In the genomic region with DNA sequence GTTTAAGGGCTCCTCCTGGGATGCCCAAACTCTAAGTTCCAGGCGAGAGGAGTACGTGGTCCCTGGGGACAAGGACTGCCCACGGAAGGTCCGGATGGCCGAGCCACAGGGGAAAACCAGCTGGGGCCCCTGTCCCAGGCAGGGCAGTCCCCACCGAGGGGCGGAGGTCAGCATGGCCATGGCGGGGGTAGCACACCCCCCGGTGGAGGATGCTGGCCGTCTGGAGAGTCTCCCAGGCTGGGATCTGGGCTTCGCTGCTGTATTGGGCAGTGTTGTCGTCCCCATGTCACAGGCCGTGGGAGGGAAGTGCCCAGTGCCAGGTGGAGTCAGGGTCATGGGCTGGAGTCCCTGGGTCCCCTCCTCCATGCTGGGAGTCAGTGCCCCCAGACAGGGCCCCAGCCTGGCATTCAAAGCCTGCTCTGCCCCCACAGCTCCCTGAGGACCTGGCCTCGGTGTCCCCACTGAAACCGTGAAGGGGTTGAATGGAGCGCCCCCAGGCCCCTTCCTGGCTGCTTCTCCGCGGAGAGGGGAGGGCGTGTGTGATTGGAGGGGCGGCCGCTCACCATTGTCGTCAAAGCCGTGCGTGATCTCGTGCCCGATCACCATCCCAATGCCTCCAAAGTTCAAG, we compare ENCODE assay signal across 21 cellular contexts. TPM values are rescaled to one million over a fixed set of nuclear protein-coding genes. Genes with fewer than 3 reads are reported as not detected.
DNase-seq lines count a peak whose midpoint lies in the region; ATAC-seq and TF ChIP-seq lines count a peak whose summit lies in the region.
"Had no signal": no experiment of that assay in that cellular context is flagged by ENCODE, and none has a peak within 500 bp of the region (broad histone marks: within the 10 kb centered on the region; RNA-seq: fewer than 3 reads in every experiment).

No MANE protein-coding gene starts in this region.

- H3K56ac ChIP-seq in IMR-90 (ENCODE audit: extremely low read depth, insufficient read depth, low read length), result no peak overlapping the region

- no peaks in the 10 kb centered on the region; the same call in 1 of the 2 replicates for H3K27me3 ChIP-seq in IMR-90 (ENCODE audit: control insufficient read depth, insufficient read depth, low read length)

- dilution Hi-C loops in IMR-90 (cut with HindIII; ENCODE audit: low sequenced_read_pairs, unreplicated experiment), result no loop called here

- no TSS peak for BruUV-seq in IMR-90 (replicated peaks; lab: Mats Ljungman, UMichigan)

- no peak overlapping the region for H2BK120ac ChIP-seq in IMR-90 (ENCODE audit: low read depth, low read length)

- H3K4me1 Mint-ChIP-seq in activated naive CD4-positive, alpha-beta T cell treated with anti-CD3 and anti-CD28 coated beads, Interleukin-2, amount 10 ng/mL, durations not matched to agents 7 days and 5 days, result peaks cover 10% of the 10 kb centered on the region
- H3K4me1 Mint-ChIP-seq in activated naive CD4-positive, alpha-beta T cell treated with anti-CD3 and anti-CD28 coated beads for 36 hours (ENCODE audit: low read depth), result peaks cover 12% of the 10 kb centered on the region
- peaks cover 7% of the 10 kb centered on the region for H3K4me1 Mint-ChIP-seq in stimulated activated effector memory CD8-positive, alpha-beta T cell treated with anti-CD3 and anti-CD28 coated beads, Interleukin-12 subunit alpha, Interleukin-12 subunit beta, amount 100 ng/mL, for 72 hours
- H3K4me1 Mint-ChIP-seq: WTC11 had no signal

- no peaks in the 10 kb centered on the region for H3K9me1 ChIP-seq in IMR-90 (ENCODE audit: insufficient read depth, low read length)

- no peaks in the 10 kb centered on the region for H3K9me3 ChIP-seq in IMR-90 (ENCODE audit: control insufficient read depth, insufficient read depth, low read length)
- H3K9me3 ChIP-seq: A549, HAP-1, SJCRH30 had no signal

- no peak overlapping the region for H2BK20ac ChIP-seq in IMR-90 (ENCODE audit: low read depth, low read length)

- no peaks in the 10 kb centered on the region for H3K79me1 ChIP-seq in IMR-90 (ENCODE audit: low read depth in 1 of 2, low read length in 2 of 2)

- H3K27me3 Mint-ChIP-seq in activated naive CD4-positive, alpha-beta T cell treated with anti-CD3 and anti-CD28 coated beads, Interleukin-2, amount 10 ng/mL, durations not matched to agents 7 days and 5 days, result peaks cover 15% of the 10 kb centered on the region
- no peaks in the 10 kb centered on the region for H3K27me3 Mint-ChIP-seq in activated naive CD4-positive, alpha-beta T cell treated with anti-CD3 and anti-CD28 coated beads for 36 hours (ENCODE audit: low read depth)

- no peak overlapping the region for H3K27ac ChIP-seq in IMR-90 (ENCODE audit: insufficient read depth, low read length)
- H3K27ac ChIP-seq: A549, esophagus muscularis mucosa, gastroesophageal sphincter, SJCRH30 had no signal

- H2BK15ac ChIP-seq in IMR-90 (ENCODE audit: low read depth, low read length), result no peak overlapping the region

- peaks cover 4% of the 10 kb centered on the region for H3K36me3 Mint-ChIP-seq in activated naive CD4-positive, alpha-beta T cell treated with anti-CD3 and anti-CD28 coated beads, Interleukin-2, amount 10 ng/mL, durations not matched to agents 7 days and 5 days
- peaks cover 1% of the 10 kb centered on the region for H3K36me3 Mint-ChIP-seq in activated naive CD4-positive, alpha-beta T cell treated with anti-CD3 and anti-CD28 coated beads for 36 hours (ENCODE audit: low read depth)
- no peaks in the 10 kb centered on the region for H3K36me3 Mint-ChIP-seq in stimulated activated effector memory CD8-positive, alpha-beta T cell treated with anti-CD3 and anti-CD28 coated beads, Interleukin-12 subunit alpha, Interleukin-12 subunit beta, amount 100 ng/mL, for 72 hours
- H3K36me3 Mint-ChIP-seq: CD4-positive, CD25-positive, alpha-beta regulatory T cell had no signal

- no peak overlapping the region for H3K18ac ChIP-seq in IMR-90 (ENCODE audit: low read depth, low read length)

- intact Hi-C loops in activated naive CD4-positive, alpha-beta T cell treated with anti-CD3 and anti-CD28 coated beads for 36 hours (cut with micrococcal nuclease), result no loop called here
- intact Hi-C loops in IMR-90 (cut with micrococcal nuclease) (no loop called here), left colon (cut with DNase I, micrococcal nuclease) (no loop called here)

- H2AK9ac ChIP-seq in IMR-90 (replicated peaks; ENCODE audit: low read depth, low read length, poor library complexity), result no peak overlapping the region

- peak; percentile 17 for DNase-seq in activated naive CD4-positive, alpha-beta T cell treated with anti-CD3 and anti-CD28 coated beads, Interleukin-2, amount 10 ng/mL, durations not matched to agents 7 days and 5 days
- no peak for DNase-seq in activated naive CD4-positive, alpha-beta T cell treated with anti-CD3 and anti-CD28 coated beads for 36 hours
- DNase-seq in IMR-90 (no peak), left colon (peak; percentile 12 to 29), NCI-H1694 treated with DMSO at 0.1 percent for 48 hours (lab: John Stamatoyannopoulos, UW) (no peak)
- no peak for DNase-seq in stimulated activated effector memory CD8-positive, alpha-beta T cell treated with anti-CD3 and anti-CD28 coated beads, Interleukin-12 subunit alpha, Interleukin-12 subunit beta, amount 100 ng/mL, for 72 hours (ENCODE audit: low spot score in 2 of 2)
- DNase-seq in stimulated activated naive CD4-positive, alpha-beta T cell treated with Interleukin-2 at 50 U/mL for 16 hours (lab: John Stamatoyannopoulos, UW), result no peak
- DNase-seq: activated CD4-positive, alpha-beta memory T cell treated with anti-CD3 and anti-CD28 coated beads, Interleukin-2, amount 10 ng/mL, durations not matched to agents 7 days and 5 days; activated T-cell treated with anti-CD3 and anti-CD28 coated beads, Interleukin-2, amount 50 U/mL, for 48 hours; effector CD4-positive, alpha-beta T cell; NCI-H1436; stimulated activated CD4-positive, alpha-beta T cell treated with anti-CD3 and anti-CD28 coated beads, Interleukin-2, amount 100 ng/mL, for 24 hours; T-helper 2 cell had no signal

- H3K4me1 ChIP-seq in IMR-90 (ENCODE audit: control insufficient read depth, insufficient read depth, low read length), result no peaks in the 10 kb centered on the region; the same call in 1 of the 2 replicates
- H3K4me1 ChIP-seq: A549, HAP-1 had no signal

- no peak for TF ChIP-seq CTCF in IMR-90 (conservative IDR thresholded peaks at IDR 0.05; ENCODE audit: low read depth, low read length)

- in situ Hi-C loops in IMR-90 (cut with MboI; ENCODE audit: low sequenced_read_pairs), result no loop called here

- H4K20me1 ChIP-seq in IMR-90 (ENCODE audit: insufficient read depth, low read length), result no peaks in the 10 kb centered on the region

- H3K27ac Mint-ChIP-seq in activated naive CD4-positive, alpha-beta T cell treated with anti-CD3 and anti-CD28 coated beads, Interleukin-2, amount 10 ng/mL, durations not matched to agents 7 days and 5 days, result no peak overlapping the region
- H3K27ac Mint-ChIP-seq in activated naive CD4-positive, alpha-beta T cell treated with anti-CD3 and anti-CD28 coated beads for 36 hours, result no peak overlapping the region
- peak overlapping the region; percentile 50 for H3K27ac Mint-ChIP-seq in stimulated activated effector memory CD8-positive, alpha-beta T cell treated with anti-CD3 and anti-CD28 coated beads, Interleukin-12 subunit alpha, Interleukin-12 subunit beta, amount 100 ng/mL, for 72 hours
- H3K27ac Mint-ChIP-seq: activated CD4-positive, alpha-beta memory T cell treated with anti-CD3 and anti-CD28 coated beads, Interleukin-2, amount 10 ng/mL, durations not matched to agents 7 days and 5 days; WTC11 had no signal

- no peak overlapping the region for H4K8ac ChIP-seq in IMR-90 (ENCODE audit: low read depth in 2 of 2, low read length in 2 of 2)

- H2BK5ac ChIP-seq in IMR-90 (ENCODE audit: low read depth, low read length, poor library complexity, severe bottlenecking), result no peak overlapping the region

- no peak overlapping the region for H2AK5ac ChIP-seq in IMR-90 (ENCODE audit: low read depth, low read length)

- H3K9me3 Mint-ChIP-seq in activated naive CD4-positive, alpha-beta T cell treated with anti-CD3 and anti-CD28 coated beads, Interleukin-2, amount 10 ng/mL, durations not matched to agents 7 days and 5 days, result no peaks in the 10 kb centered on the region
- no peaks in the 10 kb centered on the region for H3K9me3 Mint-ChIP-seq in activated naive CD4-positive, alpha-beta T cell treated with anti-CD3 and anti-CD28 coated beads for 36 hours
- no peaks in the 10 kb centered on the region for H3K9me3 Mint-ChIP-seq in stimulated activated effector memory CD8-positive, alpha-beta T cell treated with anti-CD3 and anti-CD28 coated beads, Interleukin-12 subunit alpha, Interleukin-12 subunit beta, amount 100 ng/mL, for 72 hours
- H3K9me3 Mint-ChIP-seq: activated CD4-positive, alpha-beta memory T cell treated with anti-CD3 and anti-CD28 coated beads, Interleukin-2, amount 10 ng/mL, durations not matched to agents 7 days and 5 days had no signal

- no peak overlapping the region for H3K23ac ChIP-seq in IMR-90 (ENCODE audit: low read depth, low read length)

- H3K14ac ChIP-seq in IMR-90 (replicated peaks; ENCODE audit: low read depth, low read length), result no peak overlapping the region

- no peak overlapping the region for H3K9ac ChIP-seq in IMR-90 (ENCODE audit: low read depth, low read length)

- no peak overlapping the region for H3K4me3 ChIP-seq in IMR-90 (ENCODE audit: insufficient read depth, low read depth, low read length)
- H3K4me3 ChIP-seq: A549, HAP-1, SJCRH30 had no signal

- H4K5ac ChIP-seq in IMR-90 (ENCODE audit: low read depth, low read length), result no peak overlapping the region

- H3K4me2 ChIP-seq in IMR-90 (ENCODE audit: low read depth, low read length), result no peak overlapping the region
- H3K4me2 ChIP-seq: A549 had no signal

- no peak overlapping the region for H3K4ac ChIP-seq in IMR-90 (ENCODE audit: low read depth, low read length)

- peaks cover 2% of the 10 kb centered on the region; the same call in 1 of the 2 replicates for H3K36me3 ChIP-seq in IMR-90 (ENCODE audit: control insufficient read depth, insufficient read depth, low read length)
- H3K36me3 ChIP-seq: HAP-1, SJCRH30 had no signal

- POLR2A ChIA-PET in IMR-90 (lab: Charles Lee; ENCODE audit: unreplicated experiment), result no interaction called here

- CTCF ChIA-PET in activated naive CD4-positive, alpha-beta T cell treated with anti-CD3 and anti-CD28 coated beads, Interleukin-2, amount 10 ng/mL, durations not matched to agents 7 days and 5 days (lab: Charles Lee), result no interaction called here
- CTCF ChIA-PET in activated naive CD4-positive, alpha-beta T cell treated with anti-CD3 and anti-CD28 coated beads for 36 hours (lab: Charles Lee), result no interaction called here
- CTCF ChIA-PET in IMR-90 (lab: Yijun Ruan, JAX), result no interaction called here

- no peak overlapping the region for H4K91ac ChIP-seq in IMR-90 (ENCODE audit: insufficient read depth, low read depth, low read length)

- no peak overlapping the region for H3K4me3 Mint-ChIP-seq in activated naive CD4-positive, alpha-beta T cell treated with anti-CD3 and anti-CD28 coated beads, Interleukin-2, amount 10 ng/mL, durations not matched to agents 7 days and 5 days
- no peak overlapping the region for H3K4me3 Mint-ChIP-seq in activated naive CD4-positive, alpha-beta T cell treated with anti-CD3 and anti-CD28 coated beads for 36 hours
- H3K4me3 Mint-ChIP-seq in stimulated activated effector memory CD8-positive, alpha-beta T cell treated with anti-CD3 and anti-CD28 coated beads, Interleukin-12 subunit alpha, Interleukin-12 subunit beta, amount 100 ng/mL, for 72 hours, result no peak overlapping the region
- H3K4me3 Mint-ChIP-seq: WTC11 had no signal

- H2AFZ ChIP-seq in IMR-90 (replicated peaks; ENCODE audit: low read length, poor library complexity), result peak overlapping the region; percentile 51

- no peak for TF ChIP-seq RAD21 in IMR-90 (IDR thresholded peaks at IDR 0.05; ENCODE audit: low read length)

- ATAC-seq in IMR-90 (ENCODE audit: low read depth) (no peak), left colon (no peak), HG03039 (IDR thresholded peaks at IDR 0.05; ENCODE audit: unreplicated experiment) (no peak)
- no peak for ATAC-seq in stimulated activated effector memory CD8-positive, alpha-beta T cell treated with anti-CD3 and anti-CD28 coated beads, Interleukin-12 subunit alpha, Interleukin-12 subunit beta, amount 100 ng/mL, for 72 hours
- ATAC-seq: A549, gastroesophageal sphincter, WTC11 had no signal

- WGBS in IMR-90 (ENCODE audit: extremely low coverage in 2 of 2, insufficient read length in 1 of 2), 2 experiments, result 56% methylated on average over 11 of the region's 26 CpGs; no CpG with 5 or more reads in 1 of the 2 experiments

- TF ChIP-seq POLR2A in IMR-90 (IDR thresholded peaks at IDR 0.05; ENCODE audit: low read depth, low read length), result no peak

RNA-seq across cellular contexts. Expression of a gene that starts 6.8 kb away (rescaled TPM):
- 10 to 100 TPM; 21.8 to 22.1 TPM for total RNA-seq in activated naive CD4-positive, alpha-beta T cell treated with anti-CD3 and anti-CD28 coated beads for 36 hours
- total RNA-seq in IMR-90 (2012; rRNA removed) (8.1 and 10.9 TPM in 2 replicates), left colon (10 to 100 TPM; 73.9 to 86.3 TPM)
- 22.3 and 23.0 TPM in 2 replicates for polyA plus RNA-seq in IMR-90 (2012; rRNA removed)
- 23.1 and 35.9 TPM in 2 replicates for polyA plus RNA-seq in IMR-90 (2012; cell fraction: cytosol; rRNA removed)
- 23.6 and 41.8 TPM in 2 replicates for polyA plus RNA-seq in IMR-90 (2012; cell fraction: nucleus; rRNA removed; ENCODE audit: low replicate concordance)

RNA-seq across cellular contexts. Expression of a gene that starts 37.2 kb away (rescaled TPM):
- 100 to 1,000 TPM; 120 to 123 TPM for total RNA-seq in activated naive CD4-positive, alpha-beta T cell treated with anti-CD3 and anti-CD28 coated beads for 36 hours
- total RNA-seq in IMR-90 (2012; rRNA removed) (1.3 and 1.7 TPM in 2 replicates), left colon (100 to 1,000 TPM; 142 to 178 TPM)
- polyA plus RNA-seq in IMR-90 (2012; rRNA removed), result 4.2 and 4.6 TPM in 2 replicates
- 3.1 and 5.7 TPM in 2 replicates for polyA plus RNA-seq in IMR-90 (2012; cell fraction: cytosol; rRNA removed)
- polyA plus RNA-seq in IMR-90 (2012; cell fraction: nucleus; rRNA removed; ENCODE audit: low replicate concordance), result 32.3 and 65.2 TPM in 2 replicates
- total RNA-seq: SJCRH30 had no signal

RNA-seq across cellular contexts. Expression of a gene that starts 39.5 kb away (rescaled TPM):
- 1 to 10 TPM; 1.2 to 1.5 TPM for total RNA-seq in activated naive CD4-positive, alpha-beta T cell treated with anti-CD3 and anti-CD28 coated beads for 36 hours
- total RNA-seq in IMR-90 (2012; rRNA removed) (under 0.01 TPM in 2 replicates), left colon (10 to 100 TPM in 1 of 2 donors, 1 to 10 TPM in 1; 7.8 to 11.5 TPM)
- 0.12 and 0.20 TPM in 2 replicates for polyA plus RNA-seq in IMR-90 (2012; rRNA removed)
- 0.11 TPM in 1 of 2 replicates, not detected in the other for polyA plus RNA-seq in IMR-90 (2012; cell fraction: cytosol; rRNA removed)
- polyA plus RNA-seq in IMR-90 (2012; cell fraction: nucleus; rRNA removed; ENCODE audit: low replicate concordance), result 0.47 and 0.96 TPM in 2 replicates
- total RNA-seq: SJCRH30, WTC11 had no signal
- polyA plus RNA-seq: A549 had no signal

Comparison
In these comparisons a context has a peak if more than half of its experiments do, and no peak if none do; other contexts are left out.
1. DNase-seq: peak in activated naive CD4-positive, alpha-beta T cell treated with anti-CD3 and anti-CD28 coated beads, Interleukin-2, amount 10 ng/mL, durations not matched to agents 7 days and 5 days (single experiment) and left colon (2 of 2); none in activated naive CD4-positive, alpha-beta T cell treated with anti-CD3 and anti-CD28 coated beads for 36 hours (single experiment), IMR-90 (single experiment), stimulated activated effector memory CD8-positive, alpha-beta T cell treated with anti-CD3 and anti-CD28 coated beads, Interleukin-12 subunit alpha, Interleukin-12 subunit beta, amount 100 ng/mL, for 72 hours (0 of 2), stimulated activated naive CD4-positive, alpha-beta T cell treated with Interleukin-2 at 50 U/mL for 16 hours (single experiment) and NCI-H1694 treated with DMSO at 0.1 percent for 48 hours (single experiment).
2. RNA of a gene that starts 37.2 kb away (total RNA-seq): 142 to 178 TPM in left colon and 120 to 123 TPM in activated naive CD4-positive, alpha-beta T cell treated with anti-CD3 and anti-CD28 coated beads for 36 hours; 1.3 to 1.7 TPM in IMR-90; every median in the first group is over 10 times any median in the second.